ENCODE assay signal across 12 cellular contexts in genomic region chr14:75535164-75535898, GRCh38. TPM values are rescaled to one million over a fixed set of nuclear protein-coding genes. Genes with fewer than 3 reads are reported as not detected.
DNase-seq lines count a peak whose midpoint lies in the region; ATAC-seq, FAIRE-seq and TF ChIP-seq lines count a peak whose summit lies in the region.
"Had no signal": no experiment of that assay in that cellular context is flagged by ENCODE, and none has a peak within 500 bp of the region (broad histone marks: within the 10 kb centered on the region; RNA-seq: fewer than 3 reads in every experiment).

No MANE protein-coding gene starts in this region.

- CTCF ChIA-PET in CD8-positive, alpha-beta T cell (lab: Charles Lee): interaction anchor here (0.9 kb wide), 2 partner anchors 26 to 38 kb away, joined by 3 to 4 read pairs; no protein-coding TSS in a partner anchor

- no peaks in the 10 kb centered on the region for H3K9me3 ChIP-seq in CD8-positive, alpha-beta T cell (ENCODE audit: low read length)
- H3K9me3 ChIP-seq in adipocyte (ENCODE audit: control insufficient read depth, low read length) (no peaks in the 10 kb centered on the region), parathyroid adenoma (ENCODE audit: control insufficient read depth, low read length) (no peaks in the 10 kb centered on the region)

- H3K27me3 Mint-ChIP-seq in CD8-positive, alpha-beta T cell (ENCODE audit: low read depth): no peaks in the 10 kb centered on the region

- no peak for DNase-seq in CD8-positive, alpha-beta T cell
- DNase-seq in adipocyte (ENCODE audit: low read depth): no peak
- DNase-seq in HT-29 (ENCODE audit: low spot score): no peak
- no peak for DNase-seq in cortex of kidney (lab: John Stamatoyannopoulos, UW)
- DNase-seq in urothelium cell line (ENCODE audit: low spot score): no peak
- DNase-seq: C1 segment of cervical spinal cord, GDM1, NCI-H524, occipital lobe had no signal

- H3K36me3 ChIP-seq in CD8-positive, alpha-beta T cell (ENCODE audit: insufficient read depth, low read length): peaks cover 4% of the 10 kb centered on the region
- H3K36me3 ChIP-seq in adipocyte (ENCODE audit: control insufficient read depth, insufficient read depth, low read length, severe bottlenecking) (no peaks in the 10 kb centered on the region), parathyroid adenoma (ENCODE audit: control insufficient read depth, insufficient read depth, low read length) (no peaks in the 10 kb centered on the region)

- no peak for FAIRE-seq in urothelium cell line (lab: Jason Lieb, UNC)

- no peak overlapping the region for H3K4me3 Mint-ChIP-seq in CD8-positive, alpha-beta T cell

- peaks cover 43% of the 10 kb centered on the region for H3K36me3 Mint-ChIP-seq in CD8-positive, alpha-beta T cell

- POLR2A ChIA-PET in CD8-positive, alpha-beta T cell (lab: Charles Lee): interaction anchor here (0.6 kb wide), 1 partner anchor 12 kb away, joined by 3 read pairs; no protein-coding TSS in a partner anchor

- H3K9ac ChIP-seq in adipocyte (ENCODE audit: low read length) (peak overlapping the region; percentile 50), parathyroid adenoma (no peak overlapping the region)

- H3K4me1 Mint-ChIP-seq in CD8-positive, alpha-beta T cell (ENCODE audit: low read depth): peaks cover 51% of the 10 kb centered on the region

- H3K9me3 Mint-ChIP-seq in CD8-positive, alpha-beta T cell: no peaks in the 10 kb centered on the region

- peak overlapping the region; percentile 31 for H3K4me2 ChIP-seq in parathyroid adenoma (ENCODE audit: low read length)

- TF ChIP-seq CTCF in 22Rv1 (IDR thresholded peaks at IDR 0.05) (no peak), parathyroid adenoma (IDR thresholded peaks at IDR 0.05) (no peak)
- no peak for TF ChIP-seq CTCF in CD8-positive, alpha-beta T cell (IDR thresholded peaks at IDR 0.05)

- peaks cover 12% of the 10 kb centered on the region for H3K79me2 ChIP-seq in parathyroid adenoma

- peak overlapping the region; percentile 45 for H2AFZ ChIP-seq in parathyroid adenoma

- H3K27ac Mint-ChIP-seq in CD8-positive, alpha-beta T cell: peak overlapping the region; percentile 15

- no peak overlapping the region for H3K4me3 ChIP-seq in CD8-positive, alpha-beta T cell (ENCODE audit: low read depth, low read length)
- no peak overlapping the region for H3K4me3 ChIP-seq in adipocyte (ENCODE audit: low read length)
- no peak overlapping the region for H3K4me3 ChIP-seq in parathyroid adenoma (ENCODE audit: low read depth, low read length)

- H3K27me3 ChIP-seq in CD8-positive, alpha-beta T cell (ENCODE audit: insufficient read depth, low read length): no peaks in the 10 kb centered on the region
- no peaks in the 10 kb centered on the region for H3K27me3 ChIP-seq in adipocyte (replicated peaks; ENCODE audit: control insufficient read depth, insufficient read depth, low read length)
- no peaks in the 10 kb centered on the region for H3K27me3 ChIP-seq in parathyroid adenoma (ENCODE audit: control insufficient read depth, insufficient read depth, low read length)

- no peak for ATAC-seq in CD8-positive, alpha-beta T cell
- no peak for ATAC-seq in GM18511 (IDR thresholded peaks at IDR 0.05; ENCODE audit: unreplicated experiment)

- intact Hi-C loops in CD8-positive, alpha-beta T cell (cut with DNase I, micrococcal nuclease): no loop called here

- peaks cover 14% of the 10 kb centered on the region for H3K4me1 ChIP-seq in CD8-positive, alpha-beta T cell (ENCODE audit: insufficient read depth, low read length)
- H3K4me1 ChIP-seq in adipocyte (ENCODE audit: control insufficient read depth, insufficient read depth, low read length) (peaks cover 30% of the 10 kb centered on the region), parathyroid adenoma (peaks cover 16% of the 10 kb centered on the region)

- H3K27ac ChIP-seq in 22Rv1 (peak overlapping the region; percentile 94), parathyroid adenoma (peak overlapping the region; percentile 85)
- no peak overlapping the region for H3K27ac ChIP-seq in CD8-positive, alpha-beta T cell (ENCODE audit: low read depth, low read length)

RNA-seq across cellular contexts. Expression of gene BATF, which starts 13.1 kb away (rescaled TPM):
- total RNA-seq in CD8-positive, alpha-beta T cell: 1 to 10 TPM; 3.2 to 4.3 TPM
- 1.0 and 1.3 TPM in 2 replicates for total RNA-seq in HT-29 (2014; rRNA removed; shearing (Covaris generic))

RNA-seq across cellular contexts. Expression of gene FLVCR2, which starts 43.1 kb away (rescaled TPM):
- 1 to 10 TPM; 1.1 to 3.1 TPM for total RNA-seq in CD8-positive, alpha-beta T cell
- 2.7 and 3.5 TPM in 2 replicates for total RNA-seq in HT-29 (2014; rRNA removed; shearing (Covaris generic))
